Comparison of ENCODE assay signal across 8 cellular contexts in the genomic region with DNA sequence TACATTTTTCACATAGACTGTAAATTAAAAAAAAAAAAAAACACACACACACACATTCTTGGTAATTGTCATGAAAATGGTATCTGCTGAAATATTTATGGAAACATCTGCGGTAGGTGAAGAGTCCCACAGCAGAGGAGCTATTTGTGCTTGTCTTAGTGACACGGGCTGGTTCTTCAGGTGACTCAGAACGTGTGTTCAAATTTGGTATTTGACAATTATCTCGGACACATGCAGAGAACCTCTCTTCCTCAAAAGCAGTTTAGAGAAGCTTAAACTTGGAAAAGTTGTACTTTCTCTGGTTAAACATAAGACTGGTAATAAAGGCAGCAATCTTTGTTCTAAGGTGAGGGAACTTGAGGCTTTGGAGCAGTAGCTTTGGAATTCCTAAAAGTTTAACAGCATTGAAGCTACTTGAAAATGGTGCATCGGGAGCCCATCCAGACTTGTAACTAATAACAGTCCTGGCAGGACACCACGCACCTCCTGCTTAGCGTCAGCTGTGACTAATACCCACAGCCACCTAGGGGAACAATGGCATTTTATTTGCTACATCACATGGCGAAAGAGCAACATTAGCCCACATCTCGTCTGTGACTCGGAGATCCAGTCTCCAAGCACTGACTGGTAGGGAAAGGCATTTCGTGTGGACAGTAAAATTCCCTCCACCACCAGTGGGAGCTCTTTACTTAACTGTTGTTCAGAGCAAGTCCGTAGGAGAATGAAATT.
DNase-seq lines count a peak whose midpoint lies in the region; ATAC-seq and TF ChIP-seq lines count a peak whose summit lies in the region.

No MANE protein-coding gene starts in this region.

- no peak overlapping the region for H2BK5ac ChIP-seq in mesenchymal stem cell (ENCODE audit: low read depth, low read length, poor library complexity, severe bottlenecking)

- H3K4me2 ChIP-seq in mesenchymal stem cell (ENCODE audit: low read length, poor library complexity, severe bottlenecking) = peak overlapping the region; percentile 66

- no peak overlapping the region for H2BK15ac ChIP-seq in mesenchymal stem cell (ENCODE audit: low read depth, poor library complexity, severe bottlenecking)

- H3K27ac Mint-ChIP-seq in endothelial cell (ENCODE audit: unreplicated experiment) = no peak overlapping the region

- H3K9me3 ChIP-seq in HEK293 (ENCODE audit: control insufficient read depth, insufficient read depth, low read depth, low read length) (no peaks in the 10 kb centered on the region), mesenchymal stem cell (ENCODE audit: control insufficient read depth, low read length) (no peaks in the 10 kb centered on the region)

- TF ChIP-seq CTCF in AG09309 (IDR thresholded peaks at IDR 0.05; ENCODE audit: control insufficient read depth, insufficient read depth, low read depth, low read length, missing control alignments) (peak; percentile 49), HEK293 (tag by site-specific recombination; IDR thresholded peaks at IDR 0.05) (0 out of 2 replicates have a peak, but pooled peaks have one; percentile 13), endothelial cell (IDR thresholded peaks at IDR 0.05; ENCODE audit: unreplicated experiment) (peak; percentile 41)

- H3K79me1 ChIP-seq in mesenchymal stem cell (replicated peaks; ENCODE audit: low read length, poor library complexity, severe bottlenecking) = no peaks in the 10 kb centered on the region

- no peak overlapping the region for H3K23ac ChIP-seq in mesenchymal stem cell (ENCODE audit: low read length in 2 of 2)

- H3K4me3 Mint-ChIP-seq in endothelial cell (ENCODE audit: unreplicated experiment) = no peak overlapping the region

- H3K4me1 Mint-ChIP-seq in endothelial cell (ENCODE audit: unreplicated experiment) = no peaks in the 10 kb centered on the region

- H3K27me3 Mint-ChIP-seq in endothelial cell (ENCODE audit: unreplicated experiment) = peaks cover 5% of the 10 kb centered on the region

- H4K91ac ChIP-seq in mesenchymal stem cell (ENCODE audit: low read length) = no peak overlapping the region

- H2AK5ac ChIP-seq in mesenchymal stem cell (ENCODE audit: low read length, severe bottlenecking) = no peak overlapping the region

- no peak overlapping the region for H3K9ac ChIP-seq in mesenchymal stem cell (ENCODE audit: low read length)

- H3K4ac ChIP-seq in mesenchymal stem cell (ENCODE audit: low read depth in 1 of 2, low read length in 2 of 2) = no peak overlapping the region

- WGBS in mesenchymal stem cell = 31% methylated on average over 11 of the region's 12 CpGs

- H3K18ac ChIP-seq in mesenchymal stem cell (ENCODE audit: low read depth in 1 of 2, low read length in 2 of 2) = no peak overlapping the region

- H3K36me3 ChIP-seq in HEK293 (ENCODE audit: control insufficient read depth in 2 of 2, insufficient read depth in 1 of 2, low read length in 2 of 2) (no peaks in the 10 kb centered on the region), mesenchymal stem cell (ENCODE audit: control insufficient read depth in 1 of 2, insufficient read depth in 2 of 2, low read depth in 1 of 2, low read length in 2 of 2) (no peaks in the 10 kb centered on the region)

- no peak overlapping the region for H2BK12ac ChIP-seq in mesenchymal stem cell (ENCODE audit: low read length in 2 of 2)

- H4K8ac ChIP-seq in mesenchymal stem cell (ENCODE audit: low read length) = no peak overlapping the region

- H2AFZ ChIP-seq in mesenchymal stem cell (ENCODE audit: low read depth, low read length) = no peak overlapping the region

- no peak overlapping the region for H2BK120ac ChIP-seq in mesenchymal stem cell (ENCODE audit: low read depth, low read length)

- CTCF ChIA-PET in HEK293 (lab: Yijun Ruan, JAX) = interaction anchor here (0.6 to 2.1 kb wide), 18 partner anchors 24 to 1966 kb away, joined by 3 to 9 read pairs (median 4); no protein-coding TSS in a partner anchor

- ATAC-seq in HG02981 (IDR thresholded peaks at IDR 0.05; ENCODE audit: unreplicated experiment) (no peak), HG03025 (IDR thresholded peaks at IDR 0.05; ENCODE audit: low FRiP score, unreplicated experiment) (no peak)

- no peaks in the 10 kb centered on the region for H3K9me3 Mint-ChIP-seq in endothelial cell (ENCODE audit: unreplicated experiment)

- no peak overlapping the region for H3K4me3 ChIP-seq in AG09309 (ENCODE audit: control insufficient read depth, low read depth, low read length)
- peak overlapping the region; percentile 27 for H3K4me3 ChIP-seq in HEK293 (ENCODE audit: low read depth, low read length)
- no peak overlapping the region for H3K4me3 ChIP-seq in mesenchymal stem cell (ENCODE audit: insufficient read depth in 1 of 2, low read depth in 1 of 2, low read length in 2 of 2)

- no peak overlapping the region for H3K14ac ChIP-seq in mesenchymal stem cell (ENCODE audit: low read length in 2 of 2)

- POLR2A ChIA-PET in HEK293 (lab: Yijun Ruan, JAX) = no interaction called here

- H3K27ac ChIP-seq in HEK293 (ENCODE audit: extremely low read depth, low read depth, low read length) = no peak overlapping the region
- peak overlapping the region; percentile 65 for H3K27ac ChIP-seq in mesenchymal stem cell (ENCODE audit: low read length, poor library complexity, severe bottlenecking)

- H3K4me1 ChIP-seq in HEK293 (ENCODE audit: control insufficient read depth, insufficient read depth, low read length) (no peaks in the 10 kb centered on the region), mesenchymal stem cell (ENCODE audit: control insufficient read depth, insufficient read depth, low read depth, low read length) (peaks cover 3% of the 10 kb centered on the region)

- no peaks in the 10 kb centered on the region for H3K27me3 ChIP-seq in mesenchymal stem cell (ENCODE audit: control insufficient read depth in 1 of 2, insufficient read depth in 1 of 2, low read length in 2 of 2)

- H3K36me3 Mint-ChIP-seq in endothelial cell (ENCODE audit: low read depth, unreplicated experiment) = no peaks in the 10 kb centered on the region

- no peak for DNase-seq in AG09309 (ENCODE audit: low read depth)
- DNase-seq in OCI-M2 (lab: John Stamatoyannopoulos, UW; ENCODE audit: unreplicated experiment) = peak; percentile 4
- DNase-seq in endothelial cell (ENCODE audit: low spot score) = peak; percentile 75
- peak; percentile 83 for DNase-seq in mesenchymal stem cell
- DNase-seq in activated CD4-positive, CD25-positive, alpha-beta regulatory T cell (lab: John Stamatoyannopoulos, UW) = no peak

TF ChIP-seq in HEK293, 187 proteins besides CTCF, POLR2A, EP300 and RAD21:
- TF ChIP-seq PRDM1 (tag by site-specific recombination; IDR thresholded peaks at IDR 0.05) = no peak
- TF ChIP-seq, protein P1, sequence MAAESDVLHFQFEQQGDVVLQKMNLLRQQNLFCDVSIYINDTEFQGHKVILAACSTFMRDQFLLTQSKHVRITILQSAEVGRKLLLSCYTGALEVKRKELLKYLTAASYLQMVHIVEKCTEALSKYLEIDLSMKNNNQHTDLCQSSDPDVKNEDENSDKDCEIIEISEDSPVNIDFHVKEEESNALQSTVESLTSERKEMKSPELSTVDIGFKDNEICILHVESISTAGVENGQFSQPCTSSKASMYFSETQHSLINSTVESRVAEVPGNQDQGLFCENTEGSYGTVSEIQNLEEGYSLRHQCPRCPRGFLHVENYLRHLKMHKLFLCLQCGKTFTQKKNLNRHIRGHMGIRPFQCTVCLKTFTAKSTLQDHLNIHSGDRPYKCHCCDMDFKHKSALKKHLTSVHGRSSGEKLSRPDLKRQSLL (tag by site-specific recombination; IDR thresholded peaks at IDR 0.05) = no peak
- no peak for TF ChIP-seq GLIS2 (tag by site-specific recombination; IDR thresholded peaks at IDR 0.05)
- TF ChIP-seq ZNF140 (tag by site-specific recombination; IDR thresholded peaks at IDR 0.05) = no peak
- no peak for TF ChIP-seq FEZF1 (tag by site-specific recombination; IDR thresholded peaks at IDR 0.05)
- peak; percentile 24; the same call in 1 of the 2 replicates for TF ChIP-seq ZNF654 (tag by site-specific recombination; IDR thresholded peaks at IDR 0.05; ENCODE audit: low read depth)
- TF ChIP-seq ZNF791 (tag by site-specific recombination; IDR thresholded peaks at IDR 0.05) = no peak

Comparison
In these comparisons a context has a peak if more than half of its experiments do, and no peak if none do; other contexts are left out.
1. DNase-seq: peak in OCI-M2 (single experiment), endothelial cell (single experiment) and mesenchymal stem cell (single experiment); none in AG09309 (single experiment) and activated CD4-positive, CD25-positive, alpha-beta regulatory T cell (0 of 4).
2. Peak in every context shown above with its lines, with median percentiles within 50 percentile points of each other: CTCF ChIP-seq.